In the genomic region with DNA sequence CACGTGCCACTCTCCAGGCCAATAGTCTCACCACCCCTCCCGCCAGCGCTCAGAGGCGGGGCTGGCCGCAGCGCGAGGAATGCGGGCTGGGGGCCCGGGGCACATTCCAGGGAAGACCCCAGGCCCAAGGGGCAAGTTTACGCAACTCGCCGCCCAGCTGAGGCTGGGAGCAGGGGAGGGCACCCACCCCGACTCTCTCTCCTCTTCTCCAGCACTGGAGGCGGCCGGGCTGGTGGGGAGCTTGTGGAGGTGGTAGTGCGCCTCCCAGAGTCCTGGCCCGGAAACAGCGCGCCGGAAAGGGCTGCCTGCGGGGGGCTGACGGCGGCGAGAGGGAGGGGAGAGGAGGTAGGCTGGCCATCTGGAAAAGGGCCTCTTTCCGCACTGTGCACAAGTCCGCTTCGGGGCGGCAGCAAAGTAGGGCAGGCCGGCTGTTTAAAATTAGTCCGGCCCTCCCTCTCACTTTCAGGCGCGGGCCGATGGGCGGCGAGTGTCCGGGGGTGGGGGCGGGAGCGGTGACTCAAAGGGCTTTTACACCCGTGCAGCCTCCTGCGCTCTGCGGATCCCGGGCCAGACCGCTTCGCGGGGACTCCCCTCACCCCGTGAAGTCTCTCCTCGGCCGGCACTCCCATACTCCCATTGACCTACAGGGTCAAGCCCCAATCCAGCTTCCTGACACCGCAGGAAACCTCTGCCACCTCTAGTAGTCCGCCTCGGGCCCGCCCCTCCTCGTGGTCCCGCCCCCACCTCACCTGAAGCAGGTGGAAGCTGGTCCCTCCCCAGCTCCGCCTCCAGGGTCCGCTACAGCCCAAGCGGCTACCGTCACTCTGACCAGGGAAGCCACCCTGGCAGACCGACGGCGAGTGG, we compare ENCODE assay signal across 8 cellular contexts. TPM values are rescaled to one million over a fixed set of nuclear protein-coding genes. Genes with fewer than 3 reads are reported as not detected.
DNase-seq lines count a peak whose midpoint lies in the region; ATAC-seq and TF ChIP-seq lines count a peak whose summit lies in the region.

No MANE protein-coding gene starts in this region.

- ATAC-seq in HG02840 (IDR thresholded peaks at IDR 0.05; ENCODE audit: low FRiP score, unreplicated experiment): peak; percentile 30
- peak; percentile 19 for ATAC-seq in stimulated activated naive CD8-positive, alpha-beta T cell treated with anti-CD3 and anti-CD28 coated beads, Interleukin-15, amount 100 ng/mL, for 72 hours

- DNase-seq in NCI-H1436 (lab: John Stamatoyannopoulos, UW) (peak; percentile 46), NCI-H1436 treated with DMSO at 0.1 percent for 48 hours (lab: John Stamatoyannopoulos, UW) (no peak), NCI-H524 treated with DMSO at 0.1 percent for 48 hours (lab: John Stamatoyannopoulos, UW) (peak; percentile 54), endothelial cell (ENCODE audit: low spot score) (peak; percentile 81), mesothelial cell of epicardium (ENCODE audit: low spot score in 2 of 2, unreplicated experiment in 2 of 2) (peak; percentile 64 to 81)
- peak in 2 of 3 experiments; percentile 49 to 50 for DNase-seq in activated CD8-positive, alpha-beta memory T cell treated with anti-CD3 and anti-CD28 coated beads for 48 hours (ENCODE audit: low read depth in 2 of 3, low spot score in 2 of 3)
- DNase-seq in stimulated activated naive CD8-positive, alpha-beta T cell treated with anti-CD3 and anti-CD28 coated beads, Interleukin-15, amount 100 ng/mL, for 72 hours: peak; percentile 73 to 79

- H3K36me3 Mint-ChIP-seq in endothelial cell (ENCODE audit: low read depth, unreplicated experiment): peaks cover 4% of the 10 kb centered on the region
- H3K36me3 Mint-ChIP-seq in mesothelial cell of epicardium: no peaks in the 10 kb centered on the region

- TF ChIP-seq CTCF in endothelial cell (IDR thresholded peaks at IDR 0.05; ENCODE audit: unreplicated experiment) (no peak), mesothelial cell of epicardium (IDR thresholded peaks at IDR 0.05; ENCODE audit: unreplicated experiment) (peak; percentile 6)

- H3K27me3 Mint-ChIP-seq in endothelial cell (ENCODE audit: unreplicated experiment) (peaks cover 16% of the 10 kb centered on the region), mesothelial cell of epicardium (ENCODE audit: low read depth) (peaks cover 35% of the 10 kb centered on the region)
- peaks cover 9% of the 10 kb centered on the region for H3K27me3 Mint-ChIP-seq in stimulated activated naive CD8-positive, alpha-beta T cell treated with anti-CD3 and anti-CD28 coated beads, Interleukin-15, amount 100 ng/mL, for 72 hours

- H3K4me1 Mint-ChIP-seq in endothelial cell (ENCODE audit: unreplicated experiment) (peaks cover 57% of the 10 kb centered on the region), mesothelial cell of epicardium (peaks cover 28% of the 10 kb centered on the region)
- peaks cover 71% of the 10 kb centered on the region for H3K4me1 Mint-ChIP-seq in stimulated activated naive CD8-positive, alpha-beta T cell treated with anti-CD3 and anti-CD28 coated beads, Interleukin-15, amount 100 ng/mL, for 72 hours

- H3K4me3 Mint-ChIP-seq in endothelial cell (ENCODE audit: unreplicated experiment): peak overlapping the region; percentile 94
- H3K4me3 Mint-ChIP-seq in mesothelial cell of epicardium: peak overlapping the region; percentile 83
- peak overlapping the region; percentile 90 to 97 for H3K4me3 Mint-ChIP-seq in stimulated activated naive CD8-positive, alpha-beta T cell treated with anti-CD3 and anti-CD28 coated beads, Interleukin-15, amount 100 ng/mL, for 72 hours

- peak overlapping the region; percentile 48 for H3K27ac Mint-ChIP-seq in endothelial cell (ENCODE audit: unreplicated experiment)
- peak overlapping the region; percentile 88 for H3K27ac Mint-ChIP-seq in mesothelial cell of epicardium
- H3K27ac Mint-ChIP-seq in stimulated activated naive CD8-positive, alpha-beta T cell treated with anti-CD3 and anti-CD28 coated beads, Interleukin-15, amount 100 ng/mL, for 72 hours: peak overlapping the region; percentile 30 to 67

- H3K9me3 Mint-ChIP-seq in endothelial cell (ENCODE audit: unreplicated experiment): no peaks in the 10 kb centered on the region
- H3K9me3 Mint-ChIP-seq in mesothelial cell of epicardium: no peaks in the 10 kb centered on the region
- H3K9me3 Mint-ChIP-seq in stimulated activated naive CD8-positive, alpha-beta T cell treated with anti-CD3 and anti-CD28 coated beads, Interleukin-15, amount 100 ng/mL, for 72 hours: no peaks in the 10 kb centered on the region

RNA-seq across cellular contexts. Expression of gene FHOD1, which starts 1.0 kb away (rescaled TPM):
- 248 TPM for total RNA-seq in endothelial cell (ENCODE audit: unreplicated experiment)
- total RNA-seq in mesothelial cell of epicardium: 28.2 to 28.7 TPM (median 28.3 TPM) in 3 replicates

RNA-seq across cellular contexts. Expression of gene SLC9A5, which starts 2.5 kb away (rescaled TPM):
- total RNA-seq in endothelial cell (ENCODE audit: unreplicated experiment): 17.2 TPM
- total RNA-seq in mesothelial cell of epicardium: 2.9 to 3.5 TPM (median 3.3 TPM) in 3 replicates

RNA-seq across cellular contexts. Expression of gene TMEM208, which starts 19.4 kb away (rescaled TPM):
- total RNA-seq in endothelial cell (ENCODE audit: unreplicated experiment): 33.6 TPM
- total RNA-seq in mesothelial cell of epicardium: 35.8 to 38.4 TPM (median 36.3 TPM) in 3 replicates

RNA-seq across cellular contexts. Expression of gene PLEKHG4, which starts 33.0 kb away (rescaled TPM):
- 9.5 TPM for total RNA-seq in endothelial cell (ENCODE audit: unreplicated experiment)
- total RNA-seq in mesothelial cell of epicardium: 13.4 to 15.5 TPM (median 15.4 TPM) in 3 replicates

RNA-seq across cellular contexts. Expression of gene ELMO3, which starts 47.4 kb away (rescaled TPM):
- 25.3 TPM for total RNA-seq in endothelial cell (ENCODE audit: unreplicated experiment)
- total RNA-seq in mesothelial cell of epicardium: 9.3 to 10.0 TPM (median 9.7 TPM) in 3 replicates
